15 cellular contexts compared by ENCODE assay signal in the genomic region with DNA sequence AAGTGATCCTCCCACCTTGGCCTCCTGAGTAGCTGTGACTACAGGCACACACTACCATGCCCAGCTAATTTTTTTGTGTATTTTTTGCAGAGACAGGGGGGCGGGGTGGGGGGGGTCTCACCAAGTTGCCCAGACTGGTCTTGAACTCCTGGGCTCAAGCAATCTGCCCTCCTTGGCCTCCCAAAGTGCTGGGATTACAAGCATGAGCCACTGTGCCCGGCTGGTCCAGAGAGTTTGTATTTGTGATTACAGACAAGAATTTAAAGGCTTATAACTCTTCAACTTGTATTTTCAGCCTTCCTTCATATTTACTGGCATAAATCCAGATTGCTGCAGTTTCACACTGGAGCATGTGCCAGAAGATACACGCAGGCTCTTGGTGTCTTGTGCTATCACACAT.
"Had no signal": no experiment of that assay in that cellular context is flagged by ENCODE, and none has a peak within 500 bp of the region (broad histone marks: within the 10 kb centered on the region; RNA-seq: fewer than 3 reads in every experiment).

No MANE protein-coding gene starts in this region.

- H3K4me3 ChIP-seq: dorsolateral prefrontal cortex, esophagus squamous epithelium, lung, right lobe of liver had no signal

- H3K4me3 Mint-ChIP-seq: activated naive CD4-positive, alpha-beta T cell treated with anti-CD3 and anti-CD28 coated beads, Interleukin-2, amount 50 U/mL, for 24 hours; stimulated activated naive CD8-positive, alpha-beta T cell treated with anti-CD3 and anti-CD28 coated beads, Interleukin-15, Interleukin-2, amounts not matched to agents 100 ng/mL and 50 ng/mL, for 24 hours had no signal

- H3K4me1 ChIP-seq: esophagus squamous epithelium, right lobe of liver had no signal

- H3K27me3 Mint-ChIP-seq: activated naive CD4-positive, alpha-beta T cell treated with anti-CD3 and anti-CD28 coated beads, Interleukin-2, amount 50 U/mL, for 24 hours had no signal

- H3K4me1 Mint-ChIP-seq: activated naive CD4-positive, alpha-beta T cell treated with anti-CD3 and anti-CD28 coated beads, Interleukin-2, amount 50 U/mL, for 24 hours had no signal

- H3K36me3 Mint-ChIP-seq: activated naive CD4-positive, alpha-beta T cell treated with anti-CD3 and anti-CD28 coated beads, Interleukin-2, amount 50 U/mL, for 24 hours had no signal

- H3K27ac ChIP-seq: brain microvascular endothelial cell, right lobe of liver had no signal

- DNase-seq: activated CD4-positive, alpha-beta T cell treated with anti-CD3 and anti-CD28 coated beads, Interleukin-2, amount 50 U/mL, for 4 hours; activated CD4-positive, CD25-positive, alpha-beta regulatory T cell treated with anti-CD3 and anti-CD28 coated beads, Interleukin-2, amount 50 U/mL, for 72 hours; activated T-cell treated with anti-CD3 and anti-CD28 coated beads, Interleukin-2, amount 50 U/mL, for 1 hour; amygdala; brain microvascular endothelial cell; cerebellar nuclear complex; esophagus squamous epithelium; foreskin melanocyte; midbrain; stimulated activated CD4-positive, alpha-beta T cell treated with anti-CD3 and anti-CD28 coated beads, Interleukin-4, amount 100 ng/mL, for 1 hour had no signal

- H3K9me3 Mint-ChIP-seq: activated naive CD4-positive, alpha-beta T cell treated with anti-CD3 and anti-CD28 coated beads, Interleukin-2, amount 50 U/mL, for 24 hours; stimulated activated naive CD8-positive, alpha-beta T cell treated with anti-CD3 and anti-CD28 coated beads, Interleukin-15, Interleukin-2, amounts not matched to agents 100 ng/mL and 50 ng/mL, for 24 hours had no signal

- H3K27me3 ChIP-seq: brain microvascular endothelial cell, dorsolateral prefrontal cortex, right lobe of liver had no signal

- H3K36me3 ChIP-seq: brain microvascular endothelial cell, esophagus squamous epithelium, right lobe of liver had no signal

- H3K9me3 ChIP-seq: esophagus squamous epithelium, right lobe of liver had no signal

- H3K27ac Mint-ChIP-seq: activated naive CD4-positive, alpha-beta T cell treated with anti-CD3 and anti-CD28 coated beads, Interleukin-2, amount 50 U/mL, for 24 hours; stimulated activated naive CD8-positive, alpha-beta T cell treated with anti-CD3 and anti-CD28 coated beads, Interleukin-15, Interleukin-2, amounts not matched to agents 100 ng/mL and 50 ng/mL, for 24 hours had no signal
